In genomic region chr18:26771524-26771923, GRCh38 we compare ENCODE assay signal across 11 cellular contexts.
DNase-seq lines count a peak whose midpoint lies in the region; ATAC-seq, FAIRE-seq and TF ChIP-seq lines count a peak whose summit lies in the region.
"Had no signal": no experiment of that assay in that cellular context is flagged by ENCODE, and none has a peak within 500 bp of the region (broad histone marks: within the 10 kb centered on the region; RNA-seq: fewer than 3 reads in every experiment).

No MANE protein-coding gene starts in this region.

- H3K27ac Mint-ChIP-seq in naive thymus-derived CD8-positive, alpha-beta T cell, result no peak overlapping the region
- H3K27ac Mint-ChIP-seq: activated CD4-positive, alpha-beta T cell treated with anti-CD3 and anti-CD28 coated beads for 36 hours; natural killer cell had no signal

- H3K9me3 ChIP-seq in right lobe of liver, result no peaks in the 10 kb centered on the region

- H3K9me3 Mint-ChIP-seq in naive thymus-derived CD8-positive, alpha-beta T cell, result peaks cover 0 to 12% (median 5%) of the 10 kb centered on the region in 9 donors

- in situ Hi-C loops in brain microvascular endothelial cell (cut with HindIII; ENCODE audit: low pct_ligation_motif_present, low sequenced_read_pairs), result no loop called here

- 0% methylated on average over 1 of the region's 1 CpG for WGBS in right lobe of liver (ENCODE audit: insufficient coverage, low coverage, low lambda C conversion rate, missing lambda C conversion rate)

- H3K27me3 ChIP-seq in brain microvascular endothelial cell (replicated peaks), result no peaks in the 10 kb centered on the region
- no peaks in the 10 kb centered on the region for H3K27me3 ChIP-seq in right lobe of liver

- no peaks in the 10 kb centered on the region for H3K4me1 Mint-ChIP-seq in naive thymus-derived CD8-positive, alpha-beta T cell
- H3K4me1 Mint-ChIP-seq: activated CD4-positive, alpha-beta T cell treated with anti-CD3 and anti-CD28 coated beads for 36 hours; natural killer cell had no signal

- peaks cover 0 to 8% (median 0%) of the 10 kb centered on the region in 5 donors for H3K27me3 Mint-ChIP-seq in naive thymus-derived CD8-positive, alpha-beta T cell
- H3K27me3 Mint-ChIP-seq: activated CD4-positive, alpha-beta T cell treated with anti-CD3 and anti-CD28 coated beads for 36 hours had no signal

- no peaks in the 10 kb centered on the region for H3K4me1 ChIP-seq in right lobe of liver

- H3K36me3 ChIP-seq in brain microvascular endothelial cell (replicated peaks) (no peaks in the 10 kb centered on the region), right lobe of liver (no peaks in the 10 kb centered on the region)

- intact Hi-C loops in right lobe of liver (cut with DNase I), result loop anchor here in 1 of 2 donors (10.0 kb wide), 1 partner anchor 117 kb away; no protein-coding TSS in a partner anchor

- DNase-seq in ELR (ENCODE audit: low read depth), result peak; percentile 17
- DNase-seq in brain microvascular endothelial cell, result no peak
- DNase-seq in right lobe of liver, result peak in 1 of 3 donors; percentile 58
- DNase-seq in globus pallidus (ENCODE audit: low spot score), result no peak
- no peak for DNase-seq in NCI-H2029 treated with DMSO at 0.1 percent for 48 hours (lab: John Stamatoyannopoulos, UW)
- DNase-seq in GM19239 (ENCODE audit: insufficient read length, low spot score), result no peak
- DNase-seq in naive thymus-derived CD8-positive, alpha-beta T cell, result no peak
- DNase-seq: activated CD4-positive, alpha-beta T cell treated with anti-CD3 and anti-CD28 coated beads for 36 hours; dermis blood vessel endothelial cell; natural killer cell had no signal

- no peak for FAIRE-seq in GM19239 (lab: Jason Lieb, UNC)

- POLR2A ChIA-PET in naive thymus-derived CD8-positive, alpha-beta T cell (lab: Charles Lee), result no interaction called here

- no peak for TF ChIP-seq POLR2A in right lobe of liver (IDR thresholded peaks at IDR 0.05)

- ATAC-seq in HG03175 (IDR thresholded peaks at IDR 0.05; ENCODE audit: unreplicated experiment) (peak; percentile 56), right lobe of liver (peak; percentile 94 to 98 (median 96))
- no peak for ATAC-seq in naive thymus-derived CD8-positive, alpha-beta T cell
- ATAC-seq: activated CD4-positive, alpha-beta T cell treated with anti-CD3 and anti-CD28 coated beads for 36 hours; natural killer cell had no signal

- H3K4me3 ChIP-seq in brain microvascular endothelial cell (ENCODE audit: low read depth, low read length) (no peak overlapping the region), right lobe of liver (no peak overlapping the region)

- H3K36me3 Mint-ChIP-seq in naive thymus-derived CD8-positive, alpha-beta T cell, result no peaks in the 10 kb centered on the region
- H3K36me3 Mint-ChIP-seq: natural killer cell had no signal

- TF ChIP-seq CTCF in brain microvascular endothelial cell (IDR thresholded peaks at IDR 0.05; ENCODE audit: low read depth, low read length, missing control alignments) (peak; percentile 51), right lobe of liver (IDR thresholded peaks at IDR 0.05) (peak; percentile 52 to 77 (median 66))

- no peak overlapping the region for H3K4me3 Mint-ChIP-seq in naive thymus-derived CD8-positive, alpha-beta T cell
- H3K4me3 Mint-ChIP-seq: activated CD4-positive, alpha-beta T cell treated with anti-CD3 and anti-CD28 coated beads for 36 hours; natural killer cell had no signal

- H3K27ac ChIP-seq in brain microvascular endothelial cell (no peak overlapping the region), right lobe of liver (no peak overlapping the region)

Comparison
In these comparisons a context has a peak if more than half of its experiments do, and no peak if none do; other contexts are left out.
1. ATAC-seq: peak in HG03175 (single experiment) and right lobe of liver (4 of 4); none in naive thymus-derived CD8-positive, alpha-beta T cell (0 of 2).